Comparison of ENCODE assay signal across 1 cellular context in the genomic region with DNA sequence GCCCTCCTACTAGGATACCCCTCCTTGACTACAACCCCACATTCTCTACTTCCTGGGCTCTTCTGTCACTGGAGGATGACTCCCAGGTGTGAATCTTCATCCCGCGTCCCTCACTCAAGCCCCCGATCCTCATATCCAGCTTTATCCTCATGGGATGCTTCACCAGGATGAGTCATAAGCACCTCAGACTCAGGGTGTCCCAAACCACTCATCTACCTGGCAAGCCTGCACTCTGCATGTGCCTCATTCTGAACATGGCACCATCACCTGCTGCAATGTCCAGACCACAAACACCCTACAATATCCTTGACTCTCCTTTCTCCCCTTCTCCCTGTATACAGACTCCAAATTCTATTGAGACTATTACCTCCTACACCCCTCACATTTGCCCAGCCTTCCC.
TF ChIP-seq lines count a peak whose summit lies in the region.

No MANE protein-coding gene starts in this region.

TF ChIP-seq in IMR-90, 13 proteins besides CTCF, POLR2A, EP300 and RAD21:
- TF ChIP-seq, protein P1, sequence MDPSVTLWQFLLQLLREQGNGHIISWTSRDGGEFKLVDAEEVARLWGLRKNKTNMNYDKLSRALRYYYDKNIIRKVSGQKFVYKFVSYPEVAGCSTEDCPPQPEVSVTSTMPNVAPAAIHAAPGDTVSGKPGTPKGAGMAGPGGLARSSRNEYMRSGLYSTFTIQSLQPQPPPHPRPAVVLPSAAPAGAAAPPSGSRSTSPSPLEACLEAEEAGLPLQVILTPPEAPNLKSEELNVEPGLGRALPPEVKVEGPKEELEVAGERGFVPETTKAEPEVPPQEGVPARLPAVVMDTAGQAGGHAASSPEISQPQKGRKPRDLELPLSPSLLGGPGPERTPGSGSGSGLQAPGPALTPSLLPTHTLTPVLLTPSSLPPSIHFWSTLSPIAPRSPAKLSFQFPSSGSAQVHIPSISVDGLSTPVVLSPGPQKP (IDR thresholded peaks at IDR 0.05; ENCODE audit: borderline replicate concordance, low read depth, low read length): no peak
- no peak for TF ChIP-seq MAZ (IDR thresholded peaks at IDR 0.05; ENCODE audit: borderline replicate concordance, low read depth, low read length)
- TF ChIP-seq RCOR1 (IDR thresholded peaks at IDR 0.05; ENCODE audit: insufficient replicate concordance, low read length): no peak
- TF ChIP-seq USF2 (IDR thresholded peaks at IDR 0.05; ENCODE audit: low read depth, low read length): no peak
- TF ChIP-seq FOS (IDR thresholded peaks at IDR 0.05; ENCODE audit: low read depth, low read length): no peak
- TF ChIP-seq CEBPB (IDR thresholded peaks at IDR 0.05; ENCODE audit: low read depth, low read length): no peak
- TF ChIP-seq MXI1 (IDR thresholded peaks at IDR 0.05; ENCODE audit: borderline replicate concordance, low read depth, low read length): no peak
- TF ChIP-seq NFE2L2 (IDR thresholded peaks at IDR 0.05; ENCODE audit: low read depth, low read length): no peak
- no peak for TF ChIP-seq SMC3 (IDR thresholded peaks at IDR 0.05; ENCODE audit: low read depth, low read length)
- TF ChIP-seq RFX5 (IDR thresholded peaks at IDR 0.05; ENCODE audit: low read depth, low read length): no peak
- TF ChIP-seq BHLHE40 (IDR thresholded peaks at IDR 0.05; ENCODE audit: low read depth, low read length): no peak
- TF ChIP-seq CHD1 (IDR thresholded peaks at IDR 0.05; ENCODE audit: low read depth, low read length): no peak
- no peak for TF ChIP-seq MAFK (IDR thresholded peaks at IDR 0.05; ENCODE audit: low read depth, low read length)
